Comparison of ENCODE assay signal across 1 cellular context in genomic region chr10:47261556-47261955, GRCh38.
TF ChIP-seq lines count a peak whose summit lies in the region.

No MANE protein-coding gene starts in this region.

TF ChIP-seq in GM12878, 131 proteins besides CTCF, POLR2A, EP300 and RAD21:
- TF ChIP-seq REST (IDR thresholded peaks at IDR 0.05; ENCODE audit: low read depth, low read length) (no peak), MEF2B (IDR thresholded peaks at IDR 0.05; ENCODE audit: partially characterized antibody, poor library complexity, severe bottlenecking) (peak; percentile 25)
